Comparison of ENCODE assay signal across 6 cellular contexts in genomic region chr15:40436892-40437753, GRCh38. TPM values are rescaled to one million over a fixed set of nuclear protein-coding genes. Genes with fewer than 3 reads are reported as not detected.
DNase-seq lines count a peak whose midpoint lies in the region; ATAC-seq and TF ChIP-seq lines count a peak whose summit lies in the region.

No MANE protein-coding gene starts in this region.

- TF ChIP-seq CTCF in BE2C (IDR thresholded peaks at IDR 0.05; ENCODE audit: low read depth, low read length) (no peak), lower lobe of right lung (IDR thresholded peaks at IDR 0.05) (no peak)

- ATAC-seq in lower lobe of right lung (no peak), GM18858 (IDR thresholded peaks at IDR 0.05; ENCODE audit: unreplicated experiment) (no peak)

- H3K36me3 ChIP-seq in BE2C: no peaks in the 10 kb centered on the region
- no peaks in the 10 kb centered on the region for H3K36me3 ChIP-seq in SJCRH30
- no peaks in the 10 kb centered on the region for H3K36me3 ChIP-seq in lower lobe of right lung

- DNase-seq in BE2C: no peak
- peak in 1 of 2 experiments; percentile 22 for DNase-seq in SJCRH30
- DNase-seq in lower lobe of right lung: no peak
- no peak for DNase-seq in hippocampal formation (lab: John Stamatoyannopoulos, UW)
- DNase-seq in T-helper 9 cell: no peak

- H3K27ac ChIP-seq in SJCRH30 (no peak overlapping the region), lower lobe of right lung (no peak overlapping the region)

- H3K9me3 ChIP-seq in BE2C (no peaks in the 10 kb centered on the region), SJCRH30 (replicated peaks) (no peaks in the 10 kb centered on the region), lower lobe of right lung (no peaks in the 10 kb centered on the region)

- H3K4me1 ChIP-seq in BE2C: 0 out of 2 replicates have a peak, but pooled peaks cover 12% of the 10 kb centered on the region
- H3K4me1 ChIP-seq in SJCRH30: peaks cover 8% of the 10 kb centered on the region; the same call in 1 of the 2 replicates
- H3K4me1 ChIP-seq in lower lobe of right lung: peaks cover 35% of the 10 kb centered on the region

- H3K4me3 ChIP-seq in BE2C (ENCODE audit: low read depth, low read length) (peak overlapping the region; percentile 61), SJCRH30 (peak overlapping the region; percentile 58), lower lobe of right lung (peak overlapping the region; percentile 48)

- no peaks in the 10 kb centered on the region for H3K27me3 ChIP-seq in BE2C
- peaks cover 15% of the 10 kb centered on the region; the same call in 1 of the 2 replicates for H3K27me3 ChIP-seq in SJCRH30
- H3K27me3 ChIP-seq in lower lobe of right lung (ENCODE audit: low read depth): peaks cover 37% of the 10 kb centered on the region

- intact Hi-C loops in lower lobe of right lung (cut with DNase I): no loop called here

RNA-seq across cellular contexts. Expression of gene BAHD1, which starts 3.6 kb away (rescaled TPM):
- 50.6 TPM for polyA plus RNA-seq in BE2C (2012; ENCODE audit: insufficient read depth, insufficient read length, low read depth)
- 10.9 and 11.0 TPM in 2 replicates for total RNA-seq in SJCRH30 (2014; rRNA removed; shearing (Covaris generic))
- total RNA-seq in lower lobe of right lung: 23.9 TPM

RNA-seq across cellular contexts. Expression of gene IVD, which starts 31.5 kb away (rescaled TPM):
- 71.8 TPM for polyA plus RNA-seq in BE2C (2012; ENCODE audit: insufficient read depth, insufficient read length, low read depth)
- total RNA-seq in SJCRH30 (2014; rRNA removed; shearing (Covaris generic)): 34.9 and 36.7 TPM in 2 replicates
- total RNA-seq in lower lobe of right lung: 93.5 TPM

RNA-seq across cellular contexts. Expression of gene CHST14, which starts 33.7 kb away (rescaled TPM):
- polyA plus RNA-seq in BE2C (2012; ENCODE audit: insufficient read depth, insufficient read length, low read depth): 41.6 TPM
- 36.7 and 39.4 TPM in 2 replicates for total RNA-seq in SJCRH30 (2014; rRNA removed; shearing (Covaris generic))
- 15.9 TPM for total RNA-seq in lower lobe of right lung

RNA-seq across cellular contexts. Expression of gene KNSTRN, which starts 54.6 kb away (rescaled TPM):
- 10.4 TPM for polyA plus RNA-seq in BE2C (2012; ENCODE audit: insufficient read depth, insufficient read length, low read depth)
- total RNA-seq in SJCRH30 (2014; rRNA removed; shearing (Covaris generic)): 92.2 and 93.9 TPM in 2 replicates
- total RNA-seq in lower lobe of right lung: 20.1 TPM
